11 cellular contexts compared by ENCODE assay signal in the genomic region with DNA sequence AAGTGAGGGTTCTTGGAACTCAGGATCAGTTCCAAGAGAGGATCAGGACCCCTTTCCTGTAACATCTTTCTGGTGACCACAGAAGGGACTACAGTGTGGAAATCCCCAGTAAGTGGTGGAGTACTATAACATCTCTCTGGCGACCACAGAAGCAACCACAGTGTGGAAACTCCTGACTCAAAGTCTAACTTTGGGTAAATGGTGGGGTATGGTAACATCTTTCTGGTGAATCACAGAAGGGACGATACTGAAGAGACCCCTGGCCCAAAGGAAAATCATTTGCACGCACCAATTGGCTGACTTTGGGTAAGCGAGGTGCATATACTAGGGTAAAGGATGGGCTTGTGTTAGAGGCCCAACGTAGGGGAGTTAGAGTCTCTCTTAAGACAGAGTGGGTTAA. TPM values are rescaled to one million over a fixed set of nuclear protein-coding genes. Genes with fewer than 3 reads are reported as not detected.
DNase-seq lines count a peak whose midpoint lies in the region; ATAC-seq and TF ChIP-seq lines count a peak whose summit lies in the region.
"Had no signal": no experiment of that assay in that cellular context is flagged by ENCODE, and none has a peak within 500 bp of the region (broad histone marks: within the 10 kb centered on the region; RNA-seq: fewer than 3 reads in every experiment).

No MANE protein-coding gene starts in this region.

- no peak for TF ChIP-seq CTCF in BE2C (IDR thresholded peaks at IDR 0.05; ENCODE audit: low read depth, low read length)

- no peak overlapping the region for H3K4me3 Mint-ChIP-seq in activated naive CD8-positive, alpha-beta T cell treated with anti-CD3 and anti-CD28 coated beads, Interleukin-2, amount 50 U/mL, for 24 hours

- no peaks in the 10 kb centered on the region for H3K9me3 ChIP-seq in BE2C

- peak; percentile 28 for DNase-seq in activated naive CD8-positive, alpha-beta T cell treated with anti-CD3 and anti-CD28 coated beads, Interleukin-2, amount 50 U/mL, for 24 hours
- no peak for DNase-seq in epidermal melanocyte (ENCODE audit: insufficient read length, low spot score)
- DNase-seq in BE2C = no peak
- no peak for DNase-seq in iPS-NIHi11 (ENCODE audit: low spot score)
- DNase-seq: DMS53 had no signal

- H3K36me3 ChIP-seq in BE2C = no peaks in the 10 kb centered on the region
- H3K36me3 ChIP-seq: ascending aorta had no signal

- H3K4me1 Mint-ChIP-seq in activated naive CD8-positive, alpha-beta T cell treated with anti-CD3 and anti-CD28 coated beads, Interleukin-2, amount 50 U/mL, for 24 hours = peaks cover 6% of the 10 kb centered on the region

- peak overlapping the region; percentile 35 for H3K27ac Mint-ChIP-seq in activated naive CD8-positive, alpha-beta T cell treated with anti-CD3 and anti-CD28 coated beads, Interleukin-2, amount 50 U/mL, for 24 hours

- no peaks in the 10 kb centered on the region for H3K4me1 ChIP-seq in BE2C
- H3K4me1 ChIP-seq: ascending aorta had no signal

- H3K9me3 Mint-ChIP-seq in activated naive CD8-positive, alpha-beta T cell treated with anti-CD3 and anti-CD28 coated beads, Interleukin-2, amount 50 U/mL, for 24 hours = peaks cover 15% of the 10 kb centered on the region

- H3K27me3 Mint-ChIP-seq in activated naive CD8-positive, alpha-beta T cell treated with anti-CD3 and anti-CD28 coated beads, Interleukin-2, amount 50 U/mL, for 24 hours = peaks cover 2% of the 10 kb centered on the region

- H3K4me3 ChIP-seq in BE2C (ENCODE audit: low read depth, low read length) = no peak overlapping the region
- H3K4me3 ChIP-seq: ascending aorta had no signal

- no peaks in the 10 kb centered on the region for H3K36me3 Mint-ChIP-seq in activated naive CD8-positive, alpha-beta T cell treated with anti-CD3 and anti-CD28 coated beads, Interleukin-2, amount 50 U/mL, for 24 hours (ENCODE audit: low read depth)

- ATAC-seq in GM18861 (IDR thresholded peaks at IDR 0.05; ENCODE audit: unreplicated experiment) (peak; percentile 86), GM21390 (IDR thresholded peaks at IDR 0.05; ENCODE audit: unreplicated experiment) (peak; percentile 78), HG03159 (IDR thresholded peaks at IDR 0.05; ENCODE audit: unreplicated experiment) (peak; percentile 86), HG03139 (IDR thresholded peaks at IDR 0.05; ENCODE audit: unreplicated experiment) (no peak)
- ATAC-seq in activated naive CD8-positive, alpha-beta T cell treated with anti-CD3 and anti-CD28 coated beads, Interleukin-2, amount 50 U/mL, for 24 hours = peak; percentile 89
- ATAC-seq: esophagus mucosa had no signal

- no peaks in the 10 kb centered on the region for H3K27me3 ChIP-seq in BE2C
- H3K27me3 ChIP-seq: ascending aorta had no signal

RNA-seq across cellular contexts. Expression of a gene that starts 56.3 kb away (rescaled TPM):
- 24.1 TPM for polyA plus RNA-seq in BE2C (2012; ENCODE audit: insufficient read depth, insufficient read length, low read depth)
